ENCODE assay signal across 8 cellular contexts in the genomic region with DNA sequence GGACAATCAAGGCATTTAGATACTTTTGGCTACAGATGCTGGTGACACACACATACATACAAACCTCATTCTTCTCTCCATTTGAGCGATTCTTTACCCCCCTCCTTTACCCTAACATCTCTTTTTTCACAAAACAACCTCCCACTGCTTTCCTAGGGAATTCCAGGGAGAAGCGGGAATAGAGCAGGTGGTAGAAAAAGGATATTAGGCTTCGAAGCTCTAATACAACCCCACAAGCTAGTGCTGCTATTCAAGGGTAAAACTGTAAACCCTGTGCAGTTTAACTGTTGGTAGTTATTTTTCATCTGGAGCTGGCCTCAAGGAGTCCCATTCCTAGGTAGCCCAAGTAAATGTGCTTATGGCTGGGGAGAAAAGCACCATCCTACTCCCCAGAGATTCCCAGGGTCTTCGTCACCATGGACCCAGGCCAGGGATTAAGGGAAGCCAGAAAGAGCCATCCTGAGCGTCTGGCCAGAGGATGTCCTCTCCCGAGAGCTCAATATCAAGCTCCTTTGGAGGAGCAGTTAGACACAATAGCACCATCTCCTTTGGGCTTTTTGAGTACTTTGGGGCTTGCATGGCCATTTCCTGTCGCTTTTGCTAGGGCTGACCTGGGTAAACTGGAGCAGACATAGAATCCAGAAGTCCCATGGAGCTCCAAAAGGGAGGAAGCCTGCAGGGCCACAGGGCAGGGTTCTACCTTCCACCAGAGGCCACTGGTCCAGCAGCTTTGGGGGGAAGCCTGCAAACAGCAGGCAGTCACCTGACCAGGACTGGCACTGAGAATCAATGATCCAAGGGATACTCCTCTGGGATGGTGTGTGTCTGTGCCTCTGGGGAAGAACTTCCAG. TPM values are rescaled to one million over a fixed set of nuclear protein-coding genes. Genes with fewer than 3 reads are reported as not detected.
DNase-seq lines count a peak whose midpoint lies in the region; ATAC-seq and TF ChIP-seq lines count a peak whose summit lies in the region.

No MANE protein-coding gene starts in this region.

- H3K4me2 ChIP-seq in hepatocyte: peak overlapping the region; percentile 83

- H3K4me3 ChIP-seq in GM12865 (ENCODE audit: low read depth, low read length) (peak overlapping the region; percentile 57), hepatocyte (peak overlapping the region; percentile 8), skin epidermis (peak overlapping the region; percentile 1 to 68 (median 45))

- no peaks in the 10 kb centered on the region for H4K20me1 ChIP-seq in hepatocyte (ENCODE audit: insufficient read depth, poor library complexity, severe bottlenecking)

- H2AFZ ChIP-seq in hepatocyte: no peak overlapping the region

- DNase-seq in GM12865 (ENCODE audit: low read depth) (peak; percentile 8), hepatocyte (ENCODE audit: low spot score) (no peak), NCI-H2029 treated with DMSO at 0.1 percent for 48 hours (lab: John Stamatoyannopoulos, UW) (no peak), DMS 273 (lab: John Stamatoyannopoulos, UW; ENCODE audit: unreplicated experiment) (no peak)
- DNase-seq in activated T-cell treated with anti-CD3 and anti-CD28 coated beads, Interleukin-2, amount 50 U/mL, for 72 hours: no peak
- DNase-seq in activated CD4-positive, alpha-beta T cell treated with anti-CD3 and anti-CD28 coated beads for 1 hour: no peak

- H3K27ac Mint-ChIP-seq in activated T-cell treated with anti-CD3 and anti-CD28 coated beads, Interleukin-2, amount 50 U/mL, for 72 hours: peak overlapping the region; percentile 98

- H3K36me3 Mint-ChIP-seq in activated T-cell treated with anti-CD3 and anti-CD28 coated beads, Interleukin-2, amount 50 U/mL, for 72 hours (ENCODE audit: insufficient read depth in 2 of 2): peaks cover 7 to 19% of the 10 kb centered on the region in 2 donors

- peaks cover 61% of the 10 kb centered on the region for H3K4me1 ChIP-seq in hepatocyte (ENCODE audit: insufficient read depth)

- no peaks in the 10 kb centered on the region for H3K36me3 ChIP-seq in hepatocyte (replicated peaks; ENCODE audit: insufficient read depth, low read depth)

- no peak for ATAC-seq in activated T-cell treated with anti-CD3 and anti-CD28 coated beads, Interleukin-2, amount 50 U/mL, for 72 hours (replicated peaks in 1 of 2)
- ATAC-seq in GM18502 (IDR thresholded peaks at IDR 0.05; ENCODE audit: poor library complexity, unreplicated experiment): no peak

- H3K9me3 ChIP-seq in hepatocyte (ENCODE audit: low read depth): no peaks in the 10 kb centered on the region

- H3K27ac ChIP-seq in hepatocyte: peak overlapping the region; percentile 92
- H3K27ac ChIP-seq in skin epidermis: peak overlapping the region in 20 of 21 experiments; percentile 30 to 93 (median 85)

- TF ChIP-seq CTCF in GM12865 (IDR thresholded peaks at IDR 0.05; ENCODE audit: insufficient read depth, low read depth, low read length, missing control alignments) (no peak), hepatocyte (IDR thresholded peaks at IDR 0.05; ENCODE audit: poor library complexity) (no peak)

- no peaks in the 10 kb centered on the region for H3K27me3 Mint-ChIP-seq in activated T-cell treated with anti-CD3 and anti-CD28 coated beads, Interleukin-2, amount 50 U/mL, for 72 hours (ENCODE audit: low read depth)

- peaks cover 73% of the 10 kb centered on the region for H3K79me2 ChIP-seq in hepatocyte

- peaks cover 62% of the 10 kb centered on the region for H3K4me1 Mint-ChIP-seq in activated T-cell treated with anti-CD3 and anti-CD28 coated beads, Interleukin-2, amount 50 U/mL, for 72 hours (ENCODE audit: low read depth)

- H3K9me2 ChIP-seq in hepatocyte (replicated peaks; ENCODE audit: insufficient read depth): no peaks in the 10 kb centered on the region

- peaks cover 0 to under 1% of the 10 kb centered on the region in 2 donors for H3K9me3 Mint-ChIP-seq in activated T-cell treated with anti-CD3 and anti-CD28 coated beads, Interleukin-2, amount 50 U/mL, for 72 hours

- peak overlapping the region; percentile 94 to 99 for H3K4me3 Mint-ChIP-seq in activated T-cell treated with anti-CD3 and anti-CD28 coated beads, Interleukin-2, amount 50 U/mL, for 72 hours

- WGBS in hepatocyte (ENCODE audit: low lambda C conversion rate, missing lambda C conversion rate): 88% methylated on average over 7 of the region's 7 CpGs

- no peaks in the 10 kb centered on the region for H3K27me3 ChIP-seq in hepatocyte

RNA-seq across cellular contexts. Expression of a gene that starts 3.1 kb away (rescaled TPM):
- total RNA-seq in activated T-cell treated with anti-CD3 and anti-CD28 coated beads, Interleukin-2, amount 50 U/mL, for 72 hours: 10 to 100 TPM; 30.5 to 34.6 TPM
- 14.0 and 15.3 TPM in 2 replicates for total RNA-seq in hepatocyte
- 4.7 and 5.8 TPM in 2 replicates for polyA plus RNA-seq in hepatocyte

RNA-seq across cellular contexts. Expression of a gene that starts 49.8 kb away (rescaled TPM):
- total RNA-seq in activated T-cell treated with anti-CD3 and anti-CD28 coated beads, Interleukin-2, amount 50 U/mL, for 72 hours: 10 to 100 TPM; 44.6 to 55.3 TPM
- total RNA-seq in hepatocyte: 15.4 and 16.3 TPM in 2 replicates
- polyA plus RNA-seq in hepatocyte: 12.7 and 15.4 TPM in 2 replicates

RNA-seq across cellular contexts. Expression of a gene that starts 49.9 kb away (rescaled TPM):
- 10 to 100 TPM; 10.6 to 11.0 TPM for total RNA-seq in activated T-cell treated with anti-CD3 and anti-CD28 coated beads, Interleukin-2, amount 50 U/mL, for 72 hours
- 8.4 and 9.5 TPM in 2 replicates for total RNA-seq in hepatocyte
- 5.4 and 5.5 TPM in 2 replicates for polyA plus RNA-seq in hepatocyte
